8 cellular contexts compared by ENCODE assay signal in the genomic region with DNA sequence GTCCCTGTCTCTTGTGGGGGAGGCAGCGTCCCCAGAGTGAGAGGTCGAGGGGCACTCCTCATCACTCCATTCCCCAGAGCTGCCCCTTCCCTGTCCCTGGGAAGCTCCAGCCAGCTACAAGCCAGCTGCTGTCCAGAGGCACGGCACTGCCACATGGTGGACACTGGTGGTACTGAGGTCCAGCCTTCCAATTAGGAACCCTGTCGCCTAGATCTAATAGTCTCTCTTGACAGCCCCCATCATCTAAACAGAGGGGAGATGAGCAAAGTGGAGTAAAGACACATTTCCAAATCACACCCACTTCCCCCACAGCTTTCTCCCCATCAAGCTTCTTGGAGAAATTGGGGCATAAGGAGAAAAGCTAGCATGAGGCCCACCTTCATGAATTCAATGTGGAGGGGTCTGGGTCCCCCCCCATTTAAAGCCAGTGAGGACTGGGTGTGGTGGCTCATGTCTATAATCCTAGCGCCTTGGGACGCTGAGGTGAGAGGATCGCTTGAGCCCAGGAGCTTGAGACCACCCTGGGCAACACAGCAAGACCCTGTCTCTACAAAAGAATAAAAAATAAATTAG. TPM values are rescaled to one million over a fixed set of nuclear protein-coding genes. Genes with fewer than 3 reads are reported as not detected.
DNase-seq lines count a peak whose midpoint lies in the region; ATAC-seq and TF ChIP-seq lines count a peak whose summit lies in the region.

No MANE protein-coding gene starts in this region.

- H3K27me3 Mint-ChIP-seq in naive thymus-derived CD4-positive, alpha-beta T cell, result peaks cover 0 to 7% (median 0%) of the 10 kb centered on the region in 5 donors

- H3K4me3 ChIP-seq in HFF-Myc (replicated peaks; ENCODE audit: low read depth, low read length) (no peak overlapping the region), tibial nerve (no peak overlapping the region)
- no peak overlapping the region for H3K4me3 ChIP-seq in naive thymus-derived CD4-positive, alpha-beta T cell (ENCODE audit: low read length)

- H3K9me3 Mint-ChIP-seq in naive thymus-derived CD4-positive, alpha-beta T cell, result no peaks in the 10 kb centered on the region

- no peak overlapping the region for H3K27ac ChIP-seq in naive thymus-derived CD4-positive, alpha-beta T cell (ENCODE audit: low read depth, low read length)
- H3K27ac ChIP-seq in tibial nerve, result peak overlapping the region in 1 of 4 donors; percentile 38

- intact Hi-C loops in naive thymus-derived CD4-positive, alpha-beta T cell (cut with micrococcal nuclease), result loop anchor here (1.0 to 10.0 kb wide), 5 partner anchors 146 to 328 kb away; partner anchors contain the start of genes LRP1 (in 1 of the 2) and OS9 (in 1 of the 2)

- no peaks in the 10 kb centered on the region for H3K27me3 ChIP-seq in naive thymus-derived CD4-positive, alpha-beta T cell (ENCODE audit: control insufficient read depth in 2 of 2, insufficient read depth in 2 of 2, low read length in 2 of 2)
- H3K27me3 ChIP-seq in tibial nerve, result peaks cover 0 to 6% of the 10 kb centered on the region in 2 donors

- H3K9me3 ChIP-seq in naive thymus-derived CD4-positive, alpha-beta T cell (ENCODE audit: control insufficient read depth in 2 of 3, low read length in 3 of 3), result no peaks in the 10 kb centered on the region
- H3K9me3 ChIP-seq in tibial nerve, result no peaks in the 10 kb centered on the region

- TF ChIP-seq CTCF in HFF-Myc (IDR thresholded peaks at IDR 0.05; ENCODE audit: low read depth, low read length, missing control alignments), result peak; percentile 96
- TF ChIP-seq CTCF in tibial nerve (IDR thresholded peaks at IDR 0.05), result peak; percentile 86 to 93 (median 89)

- H3K36me3 Mint-ChIP-seq in naive thymus-derived CD4-positive, alpha-beta T cell, result no peaks in the 10 kb centered on the region

- POLR2A ChIA-PET in naive thymus-derived CD4-positive, alpha-beta T cell (lab: Charles Lee), result interaction anchor here (1.4 kb wide), 2 partner anchors 10 to 23 kb away, joined by 5 to 6 read pairs; no protein-coding TSS in a partner anchor

- TF ChIP-seq EP300 in tibial nerve (IDR thresholded peaks at IDR 0.05), result no peak

- peak; percentile 86 for DNase-seq in EH (ENCODE audit: low read depth)
- DNase-seq in HFF-Myc (ENCODE audit: extremely low read depth, low read depth), result no peak
- peak; percentile 26 for DNase-seq in NCI-H446 treated with DMSO at 0.1 percent for 48 hours (lab: John Stamatoyannopoulos, UW)
- DNase-seq in activated CD4-positive, alpha-beta T cell treated with anti-CD3 and anti-CD28 coated beads, Interleukin-2, amount 50 U/mL, for 1 hour, result peak; percentile 51
- DNase-seq in fibroblast of gingiva (ENCODE audit: low read depth), result peak; percentile 54
- peak in 1 of 9 donors; percentile 58 for DNase-seq in naive thymus-derived CD4-positive, alpha-beta T cell
- peak; percentile 68 to 88 for DNase-seq in tibial nerve (ENCODE audit: low spot score in 2 of 2)

- peaks cover 4 to 20% (median 5%) of the 10 kb centered on the region in 7 donors for H3K4me1 Mint-ChIP-seq in naive thymus-derived CD4-positive, alpha-beta T cell

- no peak overlapping the region for H3K27ac Mint-ChIP-seq in naive thymus-derived CD4-positive, alpha-beta T cell

- H3K4me3 Mint-ChIP-seq in naive thymus-derived CD4-positive, alpha-beta T cell, result no peak overlapping the region

- no peaks in the 10 kb centered on the region for H3K36me3 ChIP-seq in naive thymus-derived CD4-positive, alpha-beta T cell (ENCODE audit: control insufficient read depth in 2 of 3, insufficient read depth in 3 of 3, low read length in 3 of 3)
- no peaks in the 10 kb centered on the region for H3K36me3 ChIP-seq in tibial nerve

- peaks cover 0 to 5% of the 10 kb centered on the region in 2 donors for H3K4me1 ChIP-seq in naive thymus-derived CD4-positive, alpha-beta T cell (ENCODE audit: control insufficient read depth in 2 of 2, insufficient read depth in 2 of 2, low read length in 2 of 2)
- peaks cover 0 to 9% (median 2%) of the 10 kb centered on the region in 4 donors for H3K4me1 ChIP-seq in tibial nerve

- WGBS in tibial nerve, 2 donors, result 22 to 27% methylated on average over 7 of the region's 7 CpGs

- ATAC-seq in naive thymus-derived CD4-positive, alpha-beta T cell, result peak; percentile 71
- ATAC-seq in GM19467 (IDR thresholded peaks at IDR 0.05; ENCODE audit: unreplicated experiment), result no peak

- no peak for TF ChIP-seq POLR2A in tibial nerve (IDR thresholded peaks at IDR 0.05)

- CTCF ChIA-PET in naive thymus-derived CD4-positive, alpha-beta T cell (lab: Charles Lee), result interaction anchor here (0.5 to 1.6 kb wide), 11 partner anchors 10 to 192 kb away, joined by 3 to 6 read pairs (median 3); no protein-coding TSS in a partner anchor

RNA-seq across cellular contexts. Expression of gene INHBE, which starts 2.1 kb away (rescaled TPM):
- under 1 TPM in 1 of 5 experiments, not detected in 4; 0.12 TPM for total RNA-seq in naive thymus-derived CD4-positive, alpha-beta T cell
- polyA plus RNA-seq in naive thymus-derived CD4-positive, alpha-beta T cell, result not detected
- not detected for total RNA-seq in tibial nerve

RNA-seq across cellular contexts. Expression of gene GLI1, which starts 6.6 kb away (rescaled TPM):
- total RNA-seq in naive thymus-derived CD4-positive, alpha-beta T cell, result 1 to 10 TPM in 2 of 5 experiments, under 1 TPM in 3; 0.39 to 1.4 (median 0.45) TPM
- not detected for polyA plus RNA-seq in naive thymus-derived CD4-positive, alpha-beta T cell
- total RNA-seq in tibial nerve, result 10 to 100 TPM; 16.2 to 61.0 (median 38.7) TPM

RNA-seq across cellular contexts. Expression of gene INHBC, which starts 18.4 kb away (rescaled TPM):
- under 1 TPM in 1 of 5 experiments, not detected in 4; 0.16 TPM for total RNA-seq in naive thymus-derived CD4-positive, alpha-beta T cell
- polyA plus RNA-seq in naive thymus-derived CD4-positive, alpha-beta T cell, result not detected
- not detected for total RNA-seq in tibial nerve

RNA-seq across cellular contexts. Expression of gene R3HDM2, which starts 22.2 kb away (rescaled TPM):
- 100 to 1,000 TPM in 4 of 5 experiments, 10 to 100 TPM in 1; 74.9 to 145 (median 120) TPM for total RNA-seq in naive thymus-derived CD4-positive, alpha-beta T cell
- polyA plus RNA-seq in naive thymus-derived CD4-positive, alpha-beta T cell, result 10 to 100 TPM; 13.7 to 25.8 TPM
- total RNA-seq in tibial nerve, result 10 to 100 TPM; 31.0 to 51.9 (median 41.6) TPM

RNA-seq across cellular contexts. Expression of gene ARHGAP9, which starts 26.6 kb away (rescaled TPM):
- 100 to 1,000 TPM; 201 to 366 (median 347) TPM for total RNA-seq in naive thymus-derived CD4-positive, alpha-beta T cell
- 100 to 1,000 TPM; 198 to 283 TPM for polyA plus RNA-seq in naive thymus-derived CD4-positive, alpha-beta T cell
- total RNA-seq in tibial nerve, result 10 to 100 TPM in 2 of 4 donors, 1 to 10 TPM in 2; 5.2 to 40.5 (median 11.6) TPM

Comparison
In these comparisons a context has a peak if more than half of its experiments do, and no peak if none do; other contexts are left out.
1. RNA of gene GLI1, which starts 6.6 kb away (total RNA-seq): 16.2 to 61.0 TPM in tibial nerve; 0.39 to 1.4 TPM in naive thymus-derived CD4-positive, alpha-beta T cell; every median in the first group is over 4 times any median in the second.